In genomic region chr2:9206991-9207640, GRCh38 we compare ENCODE assay signal across 8 cellular contexts. TPM values are rescaled to one million over a fixed set of nuclear protein-coding genes. Genes with fewer than 3 reads are reported as not detected.
DNase-seq lines count a peak whose midpoint lies in the region; ATAC-seq and TF ChIP-seq lines count a peak whose summit lies in the region.

No MANE protein-coding gene starts in this region.

- H3K27ac ChIP-seq in cardiac muscle cell (no peak overlapping the region), psoas muscle (peak overlapping the region; percentile 65)

- WGBS in psoas muscle, 3 donors, result 0 to 1% (median 1%) methylated on average over 39 to 84 of the region's 84 CpGs

- H3K4me3 Mint-ChIP-seq in activated T-helper 1 cell treated with anti-CD3 and anti-CD28 coated beads, Interleukin-12 subunit alpha, Interleukin-12 subunit beta, Interleukin-2, Interleukin-4 antibody, amounts not matched to agents 30 ng/mL and 10 ng/mL and 1 ng/mL, durations not matched to agents 14 hours and 24 hours and 36 hours, result peak overlapping the region; percentile 57

- H3K4me3 ChIP-seq in cardiac muscle cell (peak overlapping the region; percentile 54), psoas muscle (peak overlapping the region; percentile 79)

- H3K27me3 ChIP-seq in cardiac muscle cell (peaks cover 5% of the 10 kb centered on the region), psoas muscle (ENCODE audit: insufficient read depth in 3 of 3, low read length in 2 of 3) (peaks cover 0 to 18% (median 0%) of the 10 kb centered on the region in 3 donors)

- H3K36me3 ChIP-seq in cardiac muscle cell, result no peaks in the 10 kb centered on the region
- no peaks in the 10 kb centered on the region for H3K36me3 ChIP-seq in psoas muscle (ENCODE audit: insufficient read depth in 1 of 2, low read depth in 1 of 2)

- DNase-seq in NOMO-1 (lab: John Stamatoyannopoulos, UW; ENCODE audit: unreplicated experiment in 2 of 2) (peak; percentile 17 to 60), NOMO-1 treated with dmso at 0.1 percent for 144 hours (lab: John Stamatoyannopoulos, UW; ENCODE audit: unreplicated experiment) (no peak), cardiac muscle cell (ENCODE audit: low read depth in 1 of 2, low spot score in 1 of 2) (peak in 1 of 2 donors; percentile 46), psoas muscle (peak; percentile 48 to 61), NAMALWA (ENCODE audit: low spot score) (no peak)
- DNase-seq in activated T-helper 1 cell treated with anti-CD3 and anti-CD28 coated beads, Interleukin-12 subunit alpha, Interleukin-12 subunit beta, Interleukin-2, Interleukin-4 antibody, amounts not matched to agents 30 ng/mL and 10 ng/mL and 1 ng/mL, durations not matched to agents 14 hours and 24 hours and 36 hours (ENCODE audit: low spot score), result no peak

- peaks cover 6% of the 10 kb centered on the region for H3K4me1 ChIP-seq in cardiac muscle cell (ENCODE audit: low read depth)
- peaks cover 3% of the 10 kb centered on the region for H3K4me1 ChIP-seq in psoas muscle

- H3K9me3 Mint-ChIP-seq in activated T-helper 1 cell treated with anti-CD3 and anti-CD28 coated beads, Interleukin-12 subunit alpha, Interleukin-12 subunit beta, Interleukin-2, Interleukin-4 antibody, amounts not matched to agents 30 ng/mL and 10 ng/mL and 1 ng/mL, durations not matched to agents 14 hours and 24 hours and 36 hours, result no peaks in the 10 kb centered on the region

- peaks cover 56% of the 10 kb centered on the region for H3K27me3 Mint-ChIP-seq in activated T-helper 1 cell treated with anti-CD3 and anti-CD28 coated beads, Interleukin-12 subunit alpha, Interleukin-12 subunit beta, Interleukin-2, Interleukin-4 antibody, amounts not matched to agents 30 ng/mL and 10 ng/mL and 1 ng/mL, durations not matched to agents 14 hours and 24 hours and 36 hours (ENCODE audit: insufficient read depth)

- H3K4me1 Mint-ChIP-seq in activated T-helper 1 cell treated with anti-CD3 and anti-CD28 coated beads, Interleukin-12 subunit alpha, Interleukin-12 subunit beta, Interleukin-2, Interleukin-4 antibody, amounts not matched to agents 30 ng/mL and 10 ng/mL and 1 ng/mL, durations not matched to agents 14 hours and 24 hours and 36 hours (ENCODE audit: low read depth), result peaks cover 5% of the 10 kb centered on the region

- H3K9me3 ChIP-seq in cardiac muscle cell (ENCODE audit: low read depth) (no peaks in the 10 kb centered on the region), psoas muscle (no peaks in the 10 kb centered on the region)

- no peak overlapping the region for H3K27ac Mint-ChIP-seq in activated T-helper 1 cell treated with anti-CD3 and anti-CD28 coated beads, Interleukin-12 subunit alpha, Interleukin-12 subunit beta, Interleukin-2, Interleukin-4 antibody, amounts not matched to agents 30 ng/mL and 10 ng/mL and 1 ng/mL, durations not matched to agents 14 hours and 24 hours and 36 hours

- TF ChIP-seq CTCF in cardiac muscle cell (IDR thresholded peaks at IDR 0.05; ENCODE audit: low read depth, low read length), result no peak
- no peak for TF ChIP-seq CTCF in psoas muscle (IDR thresholded peaks at IDR 0.05)

- H3K36me3 Mint-ChIP-seq in activated T-helper 1 cell treated with anti-CD3 and anti-CD28 coated beads, Interleukin-12 subunit alpha, Interleukin-12 subunit beta, Interleukin-2, Interleukin-4 antibody, amounts not matched to agents 30 ng/mL and 10 ng/mL and 1 ng/mL, durations not matched to agents 14 hours and 24 hours and 36 hours (ENCODE audit: low read depth), result no peaks in the 10 kb centered on the region

- intact Hi-C loops in activated T-helper 1 cell treated with anti-CD3 and anti-CD28 coated beads, Interleukin-12 subunit alpha, Interleukin-12 subunit beta, Interleukin-2, Interleukin-4 antibody, amounts not matched to agents 30 ng/mL and 10 ng/mL and 1 ng/mL, durations not matched to agents 14 hours and 24 hours and 36 hours (cut with micrococcal nuclease), result loop anchor here (1.0 to 10.0 kb wide), 3 partner anchors 65 to 838 kb away; partner anchors contain the start of genes CPSF3, ITGB1BP1 and KLF11
- intact Hi-C loops in psoas muscle (cut with DNase I), result loop anchor here (2.0 to 5.0 kb wide), 3 partner anchors 64 to 128 kb away; no protein-coding TSS in a partner anchor

- ATAC-seq in HG03135 (IDR thresholded peaks at IDR 0.05; ENCODE audit: unreplicated experiment) (peak; percentile 16), psoas muscle (peak in 3 of 4 donors; percentile 11 to 23 (median 15)), HG02970 (IDR thresholded peaks at IDR 0.05; ENCODE audit: low FRiP score, unreplicated experiment) (no peak)

RNA-seq across cellular contexts. Expression of gene ASAP2, which starts 0.5 kb away (rescaled TPM):
- 0.34 and 1.2 TPM in 2 replicates for total RNA-seq in activated T-helper 1 cell treated with anti-CD3 and anti-CD28 coated beads, Interleukin-12 subunit alpha, Interleukin-12 subunit beta, Interleukin-2, Interleukin-4 antibody, amounts not matched to agents 30 ng/mL and 10 ng/mL and 1 ng/mL, durations not matched to agents 14 hours and 24 hours and 36 hours
- total RNA-seq in cardiac muscle cell (12.8 and 16.7 TPM in 2 replicates), psoas muscle (1 to 10 TPM; 2.5 to 9.0 (median 4.1) TPM)
- polyA plus RNA-seq in cardiac muscle cell (8.5 and 13.7 TPM in 2 replicates), psoas muscle (1 to 10 TPM; 1.6 to 3.3 (median 2.0) TPM)

Comparison
In these comparisons a context has a peak if more than half of its experiments do, and no peak if none do; other contexts are left out.
1. DNase-seq: peak in NOMO-1 (2 of 2) and psoas muscle (2 of 2); none in NOMO-1 treated with dmso at 0.1 percent for 144 hours (single experiment), activated T-helper 1 cell treated with anti-CD3 and anti-CD28 coated beads, Interleukin-12 subunit alpha, Interleukin-12 subunit beta, Interleukin-2, Interleukin-4 antibody, amounts not matched to agents 30 ng/mL and 10 ng/mL and 1 ng/mL, durations not matched to agents 14 hours and 24 hours and 36 hours (single experiment) and NAMALWA (single experiment).